ENCODE assay signal across 13 cellular contexts in genomic region chr3:197430961-197431910, GRCh38.
DNase-seq lines count a peak whose midpoint lies in the region; ATAC-seq and TF ChIP-seq lines count a peak whose summit lies in the region.
"Had no signal": no experiment of that assay in that cellular context is flagged by ENCODE, and none has a peak within 500 bp of the region (broad histone marks: within the 10 kb centered on the region; RNA-seq: fewer than 3 reads in every experiment).

No MANE protein-coding gene starts in this region.

- H3K4me3 Mint-ChIP-seq in stimulated activated naive CD8-positive, alpha-beta T cell treated with anti-CD3 and anti-CD28 coated beads, Interleukin-15, Interleukin-2, amounts not matched to agents 100 ng/mL and 50 ng/mL, for 24 hours = no peak overlapping the region
- H3K4me3 Mint-ChIP-seq in stimulated activated naive CD8-positive, alpha-beta T cell treated with anti-CD3 and anti-CD28 coated beads, Interleukin-15, amount 100 ng/mL, for 72 hours = peak overlapping the region in 1 of 2 donors; percentile 2
- H3K4me3 Mint-ChIP-seq in Calu3 (ENCODE audit: low read depth, unreplicated experiment) = no peak overlapping the region

- peak overlapping the region; percentile 0 for H3K27ac Mint-ChIP-seq in stimulated activated naive CD8-positive, alpha-beta T cell treated with anti-CD3 and anti-CD28 coated beads, Interleukin-15, Interleukin-2, amounts not matched to agents 100 ng/mL and 50 ng/mL, for 24 hours
- H3K27ac Mint-ChIP-seq in stimulated activated naive CD8-positive, alpha-beta T cell treated with anti-CD3 and anti-CD28 coated beads, Interleukin-15, amount 100 ng/mL, for 72 hours = peak overlapping the region in 1 of 2 donors; percentile 5
- no peak overlapping the region for H3K27ac Mint-ChIP-seq in Calu3 (ENCODE audit: unreplicated experiment)

- DNase-seq in stimulated activated naive CD8-positive, alpha-beta T cell treated with anti-CD3 and anti-CD28 coated beads, Interleukin-15, amount 100 ng/mL, for 72 hours = no peak
- peak; percentile 82 for DNase-seq in choroid plexus epithelial cell (ENCODE audit: low read depth)
- peak; percentile 87 for DNase-seq in iris pigment epithelial cell (ENCODE audit: low read depth)
- DNase-seq in aorta = no peak
- DNase-seq in ecto neural progenitor cell (ENCODE audit: low spot score) = no peak
- no peak for DNase-seq in Calu3
- no peak for DNase-seq in A673 (ENCODE audit: low spot score)
- DNase-seq: BE2C, MM.1S, Peyer's patch had no signal

- no peak for ATAC-seq in stimulated activated naive CD8-positive, alpha-beta T cell treated with anti-CD3 and anti-CD28 coated beads, Interleukin-15, amount 100 ng/mL, for 72 hours
- peak; percentile 76 for ATAC-seq in aorta (ENCODE audit: low FRiP score)

- no peaks in the 10 kb centered on the region for H3K9me3 Mint-ChIP-seq in stimulated activated naive CD8-positive, alpha-beta T cell treated with anti-CD3 and anti-CD28 coated beads, Interleukin-15, Interleukin-2, amounts not matched to agents 100 ng/mL and 50 ng/mL, for 24 hours
- no peaks in the 10 kb centered on the region for H3K9me3 Mint-ChIP-seq in stimulated activated naive CD8-positive, alpha-beta T cell treated with anti-CD3 and anti-CD28 coated beads, Interleukin-15, amount 100 ng/mL, for 72 hours
- H3K9me3 Mint-ChIP-seq in Calu3 (ENCODE audit: low read depth, unreplicated experiment) = no peaks in the 10 kb centered on the region

- H3K27me3 ChIP-seq in aorta (ENCODE audit: control insufficient read depth in 1 of 2, insufficient read depth in 2 of 2, low read length in 1 of 2) (no peaks in the 10 kb centered on the region), A673 (replicated peaks; ENCODE audit: insufficient read depth, low read depth, low read length, poor library complexity) (no peaks in the 10 kb centered on the region)
- H3K27me3 ChIP-seq: BE2C, cardiac muscle cell, Peyer's patch had no signal

- no peak for TF ChIP-seq CTCF in choroid plexus epithelial cell (conservative IDR thresholded peaks at IDR 0.05; ENCODE audit: low read depth, low read length)
- no peak for TF ChIP-seq CTCF in Calu3 (IDR thresholded peaks at IDR 0.05; ENCODE audit: unreplicated experiment)
- no peak for TF ChIP-seq CTCF in A673 (conservative IDR thresholded peaks at IDR 0.05; ENCODE audit: low read depth, low read length)

- CTCF ChIA-PET in Calu3 (lab: Charles Lee) = no interaction called here
- CTCF ChIA-PET in A673 (lab: Charles Lee) = no interaction called here

- H3K4me1 Mint-ChIP-seq in stimulated activated naive CD8-positive, alpha-beta T cell treated with anti-CD3 and anti-CD28 coated beads, Interleukin-15, Interleukin-2, amounts not matched to agents 100 ng/mL and 50 ng/mL, for 24 hours (ENCODE audit: low read depth) = peaks cover 40% of the 10 kb centered on the region
- peaks cover 47% of the 10 kb centered on the region for H3K4me1 Mint-ChIP-seq in stimulated activated naive CD8-positive, alpha-beta T cell treated with anti-CD3 and anti-CD28 coated beads, Interleukin-15, amount 100 ng/mL, for 72 hours
- H3K4me1 Mint-ChIP-seq in Calu3 (ENCODE audit: low read depth, unreplicated experiment) = peaks cover 11% of the 10 kb centered on the region

- intact Hi-C loops in aorta (cut with DNase I) (no loop called here), Calu3 (cut with micrococcal nuclease; ENCODE audit: unreplicated experiment) (no loop called here), A673 (cut with micrococcal nuclease; ENCODE audit: unreplicated experiment) (no loop called here)

- no peaks in the 10 kb centered on the region for H3K4me1 ChIP-seq in aorta (ENCODE audit: control insufficient read depth in 1 of 2, insufficient read depth in 2 of 2, low read length in 2 of 2)
- H3K4me1 ChIP-seq in A673 (ENCODE audit: insufficient read depth, low read length, poor library complexity, severe bottlenecking) = peaks cover 32% of the 10 kb centered on the region

- WGBS in aorta, 2 donors = 68% methylated on average over 7 of the region's 7 CpGs

- no peaks in the 10 kb centered on the region for H3K36me3 ChIP-seq in aorta (ENCODE audit: control insufficient read depth in 1 of 2, insufficient read depth in 2 of 2, low read length in 1 of 2)
- no peaks in the 10 kb centered on the region for H3K36me3 ChIP-seq in A673 (ENCODE audit: insufficient read depth, low read length, poor library complexity, severe bottlenecking)
- H3K36me3 ChIP-seq: BE2C, cardiac muscle cell, Peyer's patch had no signal

- POLR2A ChIA-PET in A673 (lab: Charles Lee; ENCODE audit: low non-redundant PET) = interaction anchor here (0.6 kb wide), 1 partner anchor 1273 kb away, joined by 8 read pairs; no protein-coding TSS in a partner anchor

- no peaks in the 10 kb centered on the region for H3K36me3 Mint-ChIP-seq in stimulated activated naive CD8-positive, alpha-beta T cell treated with anti-CD3 and anti-CD28 coated beads, Interleukin-15, Interleukin-2, amounts not matched to agents 100 ng/mL and 50 ng/mL, for 24 hours (ENCODE audit: low read depth)
- H3K36me3 Mint-ChIP-seq in Calu3 (ENCODE audit: insufficient read depth, unreplicated experiment) = no peaks in the 10 kb centered on the region

- H3K27ac ChIP-seq in aorta (ENCODE audit: low read depth in 1 of 2, low read length in 2 of 2) = no peak overlapping the region
- no peak overlapping the region for H3K27ac ChIP-seq in A673 (ENCODE audit: low read depth, low read length, poor library complexity, severe bottlenecking)
- H3K27ac ChIP-seq: cardiac muscle cell, HL-60 had no signal

- no TSS peak for BruUV-seq in Calu3 (replicated peaks; lab: Mats Ljungman, UMichigan)
- no TSS peak for BruUV-seq in A673 (replicated peaks; lab: Mats Ljungman, UMichigan)

- H3K9me3 ChIP-seq in aorta (ENCODE audit: control insufficient read depth, low read length) = no peaks in the 10 kb centered on the region
- H3K9me3 ChIP-seq in A673 (ENCODE audit: low read depth, low read length, poor library complexity, severe bottlenecking) = no peaks in the 10 kb centered on the region
- H3K9me3 ChIP-seq: BE2C, Peyer's patch had no signal

- peaks cover 24% of the 10 kb centered on the region for H3K27me3 Mint-ChIP-seq in stimulated activated naive CD8-positive, alpha-beta T cell treated with anti-CD3 and anti-CD28 coated beads, Interleukin-15, Interleukin-2, amounts not matched to agents 100 ng/mL and 50 ng/mL, for 24 hours
- H3K27me3 Mint-ChIP-seq in stimulated activated naive CD8-positive, alpha-beta T cell treated with anti-CD3 and anti-CD28 coated beads, Interleukin-15, amount 100 ng/mL, for 72 hours = peaks cover 9% of the 10 kb centered on the region
- H3K27me3 Mint-ChIP-seq in Calu3 (ENCODE audit: unreplicated experiment) = peaks cover 29% of the 10 kb centered on the region

- H3K4me3 ChIP-seq in choroid plexus epithelial cell (ENCODE audit: low read depth, low read length) (no peak overlapping the region), aorta (ENCODE audit: low read length in 2 of 2) (no peak overlapping the region), A673 (ENCODE audit: low read depth, low read length, poor library complexity, severe bottlenecking) (no peak overlapping the region)
- H3K4me3 ChIP-seq: cardiac muscle cell, Peyer's patch had no signal

Comparison
In these comparisons a context has a peak if more than half of its experiments do, and no peak if none do; other contexts are left out.
1. DNase-seq: peak in choroid plexus epithelial cell (single experiment) and iris pigment epithelial cell (single experiment); none in stimulated activated naive CD8-positive, alpha-beta T cell treated with anti-CD3 and anti-CD28 coated beads, Interleukin-15, amount 100 ng/mL, for 72 hours (0 of 2), aorta (0 of 2), ecto neural progenitor cell (single experiment), Calu3 (single experiment) and A673 (single experiment).